In the genomic region with DNA sequence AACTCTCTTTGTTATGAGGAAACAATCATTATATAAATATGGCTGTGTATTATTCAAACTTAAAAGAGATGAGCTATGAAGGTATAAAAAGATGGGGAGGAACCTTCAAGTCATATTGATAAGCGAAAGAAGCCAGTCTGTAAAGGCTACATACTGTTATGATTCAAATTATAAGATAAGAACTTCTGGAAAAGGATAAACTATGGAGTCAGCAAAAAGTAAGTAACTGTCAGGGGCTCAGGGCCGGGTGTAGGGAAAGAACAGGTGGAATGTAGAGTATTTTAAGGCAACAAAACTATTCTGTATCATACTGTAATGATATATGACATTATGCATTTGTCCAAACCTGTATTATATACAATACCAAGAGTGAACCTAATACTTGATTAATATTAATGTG, we compare ENCODE assay signal across 33 cellular contexts.
"Had no signal": no experiment of that assay in that cellular context is flagged by ENCODE, and none has a peak within 500 bp of the region (broad histone marks: within the 10 kb centered on the region; RNA-seq: fewer than 3 reads in every experiment).

No MANE protein-coding gene starts in this region.

- ATAC-seq: activated naive CD4-positive, alpha-beta T cell treated with anti-CD3 and anti-CD28 coated beads, Interleukin-2, amount 50 U/mL, for 72 hours; activated naive CD8-positive, alpha-beta T cell treated with anti-CD3 and anti-CD28 coated beads, Interleukin-2, amount 50 U/mL, for 24 hours; activated T-cell treated with anti-CD3 and anti-CD28 coated beads, Interleukin-2, amount 50 U/mL, for 4 hours; activated T-cell treated with anti-CD3 and anti-CD28 coated beads, Interleukin-2, amount 50 U/mL, for 72 hours; activated T-helper 17 cell treated with anti-CD3 and anti-CD28 coated beads, Interleukin-2, amount 50 U/mL, for 72 hours; body of pancreas had no signal

- DNase-seq: activated effector memory CD4-positive, alpha-beta T cell treated with anti-CD3 and anti-CD28 coated beads, Interleukin-2, amount 50 U/mL, for 16 hours; activated effector memory CD4-positive, alpha-beta T cell treated with Interleukin-2 at 50 U/mL for 16 hours; activated gamma-delta T cell; activated gamma-delta T cell treated with Interleukin-2 at 50 U/mL for 16 hours; activated naive CD4-positive, alpha-beta T cell; activated naive CD4-positive, alpha-beta T cell treated with anti-CD3 and anti-CD28 coated beads for 36 hours; activated naive CD4-positive, alpha-beta T cell treated with anti-CD3 and anti-CD28 coated beads, Interleukin-2, amount 10 ng/mL, durations not matched to agents 7 days and 5 days; activated naive CD4-positive, alpha-beta T cell treated with anti-CD3 and anti-CD28 coated beads, Interleukin-2, amount 50 U/mL, for 16 hours; activated naive CD4-positive, alpha-beta T cell treated with Interleukin-2 at 50 U/mL for 16 hours; activated naive CD8-positive, alpha-beta T cell treated with anti-CD3 and anti-CD28 coated beads for 36 hours; activated naive CD8-positive, alpha-beta T cell treated with anti-CD3 and anti-CD28 coated beads, Interleukin-2, amount 10 ng/mL, durations not matched to agents 7 days and 5 days; activated naive CD8-positive, alpha-beta T cell treated with anti-CD3 and anti-CD28 coated beads, Interleukin-2, amount 50 U/mL, for 24 hours; activated T-cell treated with anti-CD3 and anti-CD28 coated beads, Interleukin-2, amount 50 U/mL, for 4 hours; activated T-cell treated with anti-CD3 and anti-CD28 coated beads, Interleukin-2, amount 50 U/mL, for 48 hours; activated T-cell treated with anti-CD3 and anti-CD28 coated beads, Interleukin-2, amount 50 U/mL, for 72 hours; adrenal gland; amniotic stem cell; amygdala; anterior cingulate cortex; aorta; body of pancreas; brain microvascular endothelial cell; caudate nucleus; central memory CD4-positive, alpha-beta T cell; cerebellar nuclear complex had no signal

- H3K9me3 ChIP-seq: adrenal gland, ascending aorta, body of pancreas, breast epithelium had no signal

- H3K27me3 ChIP-seq: adrenal gland, ascending aorta, body of pancreas, brain microvascular endothelial cell, breast epithelium, cardiac muscle cell had no signal

- FAIRE-seq: astrocyte, bronchial epithelial cell, colon had no signal

- H3K4me1 ChIP-seq: adrenal gland, ascending aorta, body of pancreas, breast epithelium had no signal

- H3K4me3 ChIP-seq: adrenal gland, ascending aorta, body of pancreas, breast epithelium, cardiac muscle cell had no signal

- H3K36me3 ChIP-seq: adrenal gland, ascending aorta, brain microvascular endothelial cell, breast epithelium, cardiac muscle cell had no signal

- H3K27ac ChIP-seq: adrenal gland, ascending aorta, body of pancreas, brain microvascular endothelial cell, breast epithelium, cardiac muscle cell had no signal
